1 cellular context compared by ENCODE assay signal in the genomic region with DNA sequence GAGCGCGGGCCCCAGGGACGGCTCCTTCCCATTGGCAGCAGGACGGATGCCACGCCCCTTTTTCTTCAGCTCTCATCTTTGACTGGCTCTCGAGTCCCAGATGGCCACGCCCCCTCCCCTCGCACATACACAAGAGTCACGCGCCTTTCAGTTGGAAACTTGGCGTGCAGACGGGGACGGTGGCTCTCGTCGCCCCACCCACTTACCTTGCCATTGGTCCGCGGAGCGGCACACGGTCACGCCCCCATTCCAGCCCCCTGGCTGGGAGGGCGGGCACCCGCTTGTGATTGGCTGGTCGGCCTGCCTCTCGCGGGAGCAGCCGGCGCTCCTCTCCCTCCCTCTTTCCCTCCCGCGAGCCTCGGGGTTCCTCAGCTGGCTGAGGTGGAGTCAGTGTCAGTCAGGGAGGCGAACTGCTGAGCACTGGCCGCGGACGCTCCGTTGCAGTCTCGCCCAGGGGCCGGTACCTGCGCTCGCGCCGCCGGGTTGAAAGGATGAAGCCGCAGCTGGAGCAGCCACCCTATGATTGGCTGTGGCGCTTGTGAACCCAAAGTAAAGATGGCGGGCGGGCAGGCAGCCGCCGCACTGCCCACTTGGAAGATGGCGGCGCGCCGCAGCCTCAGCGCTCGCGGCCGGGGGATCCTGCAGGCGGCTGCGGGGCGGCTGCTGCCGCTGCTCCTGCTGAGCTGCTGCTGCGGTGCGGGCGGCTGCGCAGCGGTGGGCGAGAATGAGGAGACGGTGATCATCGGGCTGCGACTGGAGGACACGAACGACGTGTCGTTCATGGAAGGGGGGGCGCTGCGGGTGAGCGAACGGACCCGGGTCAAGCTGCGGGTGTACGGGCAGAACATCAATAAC.
TF ChIP-seq lines count a peak whose summit lies in the region.

A gene (plus strand): TSS at position 333 of the 855 bp plus-strand sequence. CDS start 187 bp downstream, at position 520.

TF ChIP-seq in K562, 482 proteins besides CTCF, POLR2A, EP300 and RAD21 (continued from another document and continues in another):
- TF ChIP-seq ZNF311 (CRISPR knock-in tag; IDR thresholded peaks at IDR 0.05) (no peak), CSDE1 (IDR thresholded peaks at IDR 0.05) (no peak; a peak in 1 of 4 replicates), HMG20A (CRISPR knock-in tag; conservative IDR thresholded peaks at IDR 0.05) (no peak), SMARCC2 (IDR thresholded peaks at IDR 0.05; ENCODE audit: low read depth) (no peak), FOXK2 (conservative IDR thresholded peaks at IDR 0.05 in 1 of 2, IDR thresholded peaks at IDR 0.05 in 1 of 2; ENCODE audit: low read depth in 2 of 2) (peak; percentile 98 to 99), KLF6 (CRISPR knock-in tag; IDR thresholded peaks at IDR 0.05; ENCODE audit: borderline replicate concordance) (no peak), BRF1 (IDR thresholded peaks at IDR 0.05; ENCODE audit: borderline replicate concordance, extremely low read depth, insufficient read length) (no peak), ZNF316 (IDR thresholded peaks at IDR 0.05) (no peak), SNIP1 (IDR thresholded peaks at IDR 0.05; ENCODE audit: low read depth) (no peak), RBM15 (IDR thresholded peaks at IDR 0.05; ENCODE audit: insufficient read depth, low read length) (no peak), ZNF212 (CRISPR knock-in tag; IDR thresholded peaks at IDR 0.05) (no peak), SP2 (IDR thresholded peaks at IDR 0.05; ENCODE audit: extremely low read depth, low read depth, low read length, poor library complexity, severe bottlenecking) (peak; percentile 48), SAFB (IDR thresholded peaks at IDR 0.05; ENCODE audit: borderline replicate concordance, low read depth, low read length) (no peak), TAF7 (tag; IDR thresholded peaks at IDR 0.05) (peak; percentile 29; the same call in 1 of the 2 replicates), U2AF2 (optimal IDR thresholded peaks at IDR 0.05; ENCODE audit: low read depth, low read length) (no peak), RBM25 (IDR thresholded peaks at IDR 0.05; ENCODE audit: low read depth, low read length, severe bottlenecking) (peak; percentile 92), TBP (optimal IDR thresholded peaks at IDR 0.05; ENCODE audit: low read depth, low read length) (peak; percentile 84), NCOA1 (IDR thresholded peaks at IDR 0.05; ENCODE audit: low read depth) (no peak), MBD2 (IDR thresholded peaks at IDR 0.05; ENCODE audit: borderline replicate concordance, low read depth) (peak; percentile 87), POLR2AphosphoS5 (IDR thresholded peaks at IDR 0.05; ENCODE audit: control insufficient read depth, insufficient read depth, low read depth, low read length) (peak; percentile 44; the same call in 1 of the 2 replicates), CBX3 (IDR thresholded peaks at IDR 0.05; ENCODE audit: borderline replicate concordance in 1 of 2, low read length in 2 of 2) (no peak), CHD1 (IDR thresholded peaks at IDR 0.05; ENCODE audit: low read length) (no peak), NFXL1 (CRISPR knock-in tag; IDR thresholded peaks at IDR 0.05) (no peak)
- TF ChIP-seq, protein P1, sequence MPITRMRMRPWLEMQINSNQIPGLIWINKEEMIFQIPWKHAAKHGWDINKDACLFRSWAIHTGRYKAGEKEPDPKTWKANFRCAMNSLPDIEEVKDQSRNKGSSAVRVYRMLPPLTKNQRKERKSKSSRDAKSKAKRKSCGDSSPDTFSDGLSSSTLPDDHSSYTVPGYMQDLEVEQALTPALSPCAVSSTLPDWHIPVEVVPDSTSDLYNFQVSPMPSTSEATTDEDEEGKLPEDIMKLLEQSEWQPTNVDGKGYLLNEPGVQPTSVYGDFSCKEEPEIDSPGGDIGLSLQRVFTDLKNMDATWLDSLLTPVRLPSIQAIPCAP (CRISPR knock-in tag; IDR thresholded peaks at IDR 0.05; ENCODE audit: borderline replicate concordance): no peak
- TF ChIP-seq, protein P2, sequence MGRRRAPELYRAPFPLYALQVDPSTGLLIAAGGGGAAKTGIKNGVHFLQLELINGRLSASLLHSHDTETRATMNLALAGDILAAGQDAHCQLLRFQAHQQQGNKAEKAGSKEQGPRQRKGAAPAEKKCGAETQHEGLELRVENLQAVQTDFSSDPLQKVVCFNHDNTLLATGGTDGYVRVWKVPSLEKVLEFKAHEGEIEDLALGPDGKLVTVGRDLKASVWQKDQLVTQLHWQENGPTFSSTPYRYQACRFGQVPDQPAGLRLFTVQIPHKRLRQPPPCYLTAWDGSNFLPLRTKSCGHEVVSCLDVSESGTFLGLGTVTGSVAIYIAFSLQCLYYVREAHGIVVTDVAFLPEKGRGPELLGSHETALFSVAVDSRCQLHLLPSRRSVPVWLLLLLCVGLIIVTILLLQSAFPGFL (CRISPR knock-in tag; IDR thresholded peaks at IDR 0.05): no peak
- TF ChIP-seq, protein P3, sequence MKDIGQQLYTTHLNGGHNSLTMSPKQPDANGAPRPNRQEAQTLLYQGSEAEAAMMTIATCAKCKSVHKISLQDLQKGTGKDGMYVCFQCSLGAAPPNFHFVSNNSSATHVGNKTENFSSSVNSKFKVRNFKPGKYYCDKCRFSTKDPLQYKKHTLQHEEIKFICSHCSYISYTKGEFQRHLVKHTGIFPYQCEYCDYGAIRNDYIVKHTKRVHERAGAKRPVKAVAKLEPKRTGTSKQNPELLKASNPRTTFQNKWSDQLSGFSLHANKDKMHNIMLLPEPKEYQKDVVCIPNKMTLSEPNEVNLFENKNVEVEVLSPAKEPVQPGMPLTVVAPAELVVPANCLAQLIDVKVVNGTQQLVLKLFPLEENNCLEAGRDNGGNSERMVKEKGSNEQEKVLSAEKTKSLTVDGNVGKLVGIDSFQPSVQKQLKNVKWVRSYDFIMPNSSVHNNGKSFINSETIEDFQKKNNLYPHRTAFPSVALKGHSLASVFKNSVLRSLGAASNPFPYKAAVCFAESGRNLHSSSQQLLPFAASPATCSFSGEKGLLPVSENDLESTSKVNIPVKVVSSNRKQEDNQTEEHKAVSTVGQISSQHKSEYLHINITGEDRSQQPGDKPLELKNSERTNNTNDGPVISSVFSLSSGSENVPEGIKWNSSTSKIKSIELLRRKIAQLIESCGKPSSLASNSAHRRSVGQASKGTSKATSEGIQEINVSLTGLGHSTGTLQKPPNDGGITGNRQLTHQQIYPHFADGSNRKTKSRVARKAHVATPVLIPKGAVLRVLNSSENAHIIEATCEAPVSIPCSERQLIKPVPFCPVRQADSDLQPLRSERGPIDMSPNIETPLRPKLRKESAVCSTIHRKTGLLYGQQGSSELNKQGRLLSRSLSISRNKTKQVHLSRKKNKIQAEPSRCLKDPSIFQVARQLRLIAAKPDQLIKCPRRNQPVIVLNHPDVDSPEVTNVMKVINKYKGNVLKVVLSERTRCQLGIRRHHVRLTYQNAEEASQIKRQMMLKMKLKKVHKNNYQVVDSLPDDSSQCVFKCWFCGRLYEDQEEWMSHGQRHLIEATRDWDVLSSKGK (CRISPR knock-in tag; IDR thresholded peaks at IDR 0.05): no peak
- TF ChIP-seq, protein P4, sequence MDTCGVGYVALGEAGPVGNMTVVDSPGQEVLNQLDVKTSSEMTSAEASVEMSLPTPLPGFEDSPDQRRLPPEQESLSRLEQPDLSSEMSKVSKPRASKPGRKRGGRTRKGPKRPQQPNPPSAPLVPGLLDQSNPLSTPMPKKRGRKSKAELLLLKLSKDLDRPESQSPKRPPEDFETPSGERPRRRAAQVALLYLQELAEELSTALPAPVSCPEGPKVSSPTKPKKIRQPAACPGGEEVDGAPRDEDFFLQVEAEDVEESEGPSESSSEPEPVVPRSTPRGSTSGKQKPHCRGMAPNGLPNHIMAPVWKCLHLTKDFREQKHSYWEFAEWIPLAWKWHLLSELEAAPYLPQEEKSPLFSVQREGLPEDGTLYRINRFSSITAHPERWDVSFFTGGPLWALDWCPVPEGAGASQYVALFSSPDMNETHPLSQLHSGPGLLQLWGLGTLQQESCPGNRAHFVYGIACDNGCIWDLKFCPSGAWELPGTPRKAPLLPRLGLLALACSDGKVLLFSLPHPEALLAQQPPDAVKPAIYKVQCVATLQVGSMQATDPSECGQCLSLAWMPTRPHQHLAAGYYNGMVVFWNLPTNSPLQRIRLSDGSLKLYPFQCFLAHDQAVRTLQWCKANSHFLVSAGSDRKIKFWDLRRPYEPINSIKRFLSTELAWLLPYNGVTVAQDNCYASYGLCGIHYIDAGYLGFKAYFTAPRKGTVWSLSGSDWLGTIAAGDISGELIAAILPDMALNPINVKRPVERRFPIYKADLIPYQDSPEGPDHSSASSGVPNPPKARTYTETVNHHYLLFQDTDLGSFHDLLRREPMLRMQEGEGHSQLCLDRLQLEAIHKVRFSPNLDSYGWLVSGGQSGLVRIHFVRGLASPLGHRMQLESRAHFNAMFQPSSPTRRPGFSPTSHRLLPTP (IDR thresholded peaks at IDR 0.05; ENCODE audit: borderline replicate concordance, extremely low read depth, insufficient read length): no peak
- TF ChIP-seq, protein P5, sequence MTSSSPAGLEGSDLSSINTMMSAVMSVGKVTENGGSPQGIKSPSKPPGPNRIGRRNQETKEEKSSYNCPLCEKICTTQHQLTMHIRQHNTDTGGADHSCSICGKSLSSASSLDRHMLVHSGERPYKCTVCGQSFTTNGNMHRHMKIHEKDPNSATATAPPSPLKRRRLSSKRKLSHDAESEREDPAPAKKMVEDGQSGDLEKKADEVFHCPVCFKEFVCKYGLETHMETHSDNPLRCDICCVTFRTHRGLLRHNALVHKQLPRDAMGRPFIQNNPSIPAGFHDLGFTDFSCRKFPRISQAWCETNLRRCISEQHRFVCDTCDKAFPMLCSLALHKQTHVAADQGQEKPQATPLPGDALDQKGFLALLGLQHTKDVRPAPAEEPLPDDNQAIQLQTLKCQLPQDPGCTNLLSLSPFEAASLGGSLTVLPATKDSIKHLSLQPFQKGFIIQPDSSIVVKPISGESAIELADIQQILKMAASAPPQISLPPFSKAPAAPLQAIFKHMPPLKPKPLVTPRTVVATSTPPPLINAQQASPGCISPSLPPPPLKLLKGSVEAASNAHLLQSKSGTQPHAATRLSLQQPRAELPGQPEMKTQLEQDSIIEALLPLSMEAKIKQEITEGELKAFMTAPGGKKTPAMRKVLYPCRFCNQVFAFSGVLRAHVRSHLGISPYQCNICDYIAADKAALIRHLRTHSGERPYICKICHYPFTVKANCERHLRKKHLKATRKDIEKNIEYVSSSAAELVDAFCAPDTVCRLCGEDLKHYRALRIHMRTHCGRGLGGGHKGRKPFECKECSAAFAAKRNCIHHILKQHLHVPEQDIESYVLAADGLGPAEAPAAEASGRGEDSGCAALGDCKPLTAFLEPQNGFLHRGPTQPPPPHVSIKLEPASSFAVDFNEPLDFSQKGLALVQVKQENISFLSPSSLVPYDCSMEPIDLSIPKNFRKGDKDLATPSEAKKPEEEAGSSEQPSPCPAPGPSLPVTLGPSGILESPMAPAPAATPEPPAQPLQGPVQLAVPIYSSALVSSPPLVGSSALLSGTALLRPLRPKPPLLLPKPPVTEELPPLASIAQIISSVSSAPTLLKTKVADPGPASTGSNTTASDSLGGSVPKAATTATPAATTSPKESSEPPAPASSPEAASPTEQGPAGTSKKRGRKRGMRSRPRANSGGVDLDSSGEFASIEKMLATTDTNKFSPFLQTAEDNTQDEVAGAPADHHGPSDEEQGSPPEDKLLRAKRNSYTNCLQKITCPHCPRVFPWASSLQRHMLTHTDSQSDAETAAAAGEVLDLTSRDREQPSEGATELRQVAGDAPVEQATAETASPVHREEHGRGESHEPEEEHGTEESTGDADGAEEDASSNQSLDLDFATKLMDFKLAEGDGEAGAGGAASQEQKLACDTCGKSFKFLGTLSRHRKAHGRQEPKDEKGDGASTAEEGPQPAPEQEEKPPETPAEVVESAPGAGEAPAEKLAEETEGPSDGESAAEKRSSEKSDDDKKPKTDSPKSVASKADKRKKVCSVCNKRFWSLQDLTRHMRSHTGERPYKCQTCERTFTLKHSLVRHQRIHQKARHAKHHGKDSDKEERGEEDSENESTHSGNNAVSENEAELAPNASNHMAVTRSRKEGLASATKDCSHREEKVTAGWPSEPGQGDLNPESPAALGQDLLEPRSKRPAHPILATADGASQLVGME (CRISPR knock-in tag; IDR thresholded peaks at IDR 0.05): no peak
- TF ChIP-seq, protein P6, sequence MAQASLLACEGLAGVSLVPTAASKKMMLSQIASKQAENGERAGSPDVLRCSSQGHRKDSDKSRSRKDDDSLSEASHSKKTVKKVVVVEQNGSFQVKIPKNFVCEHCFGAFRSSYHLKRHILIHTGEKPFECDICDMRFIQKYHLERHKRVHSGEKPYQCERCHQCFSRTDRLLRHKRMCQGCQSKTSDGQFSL (CRISPR knock-in tag; IDR thresholded peaks at IDR 0.05): peak; percentile 72; the same call in 1 of the 2 replicates
- TF ChIP-seq, protein P6 (tag; IDR thresholded peaks at IDR 0.05): peak in 1 of 2 experiments; percentile 58; a peak in 1 of 4 replicates
- TF ChIP-seq, protein P7, sequence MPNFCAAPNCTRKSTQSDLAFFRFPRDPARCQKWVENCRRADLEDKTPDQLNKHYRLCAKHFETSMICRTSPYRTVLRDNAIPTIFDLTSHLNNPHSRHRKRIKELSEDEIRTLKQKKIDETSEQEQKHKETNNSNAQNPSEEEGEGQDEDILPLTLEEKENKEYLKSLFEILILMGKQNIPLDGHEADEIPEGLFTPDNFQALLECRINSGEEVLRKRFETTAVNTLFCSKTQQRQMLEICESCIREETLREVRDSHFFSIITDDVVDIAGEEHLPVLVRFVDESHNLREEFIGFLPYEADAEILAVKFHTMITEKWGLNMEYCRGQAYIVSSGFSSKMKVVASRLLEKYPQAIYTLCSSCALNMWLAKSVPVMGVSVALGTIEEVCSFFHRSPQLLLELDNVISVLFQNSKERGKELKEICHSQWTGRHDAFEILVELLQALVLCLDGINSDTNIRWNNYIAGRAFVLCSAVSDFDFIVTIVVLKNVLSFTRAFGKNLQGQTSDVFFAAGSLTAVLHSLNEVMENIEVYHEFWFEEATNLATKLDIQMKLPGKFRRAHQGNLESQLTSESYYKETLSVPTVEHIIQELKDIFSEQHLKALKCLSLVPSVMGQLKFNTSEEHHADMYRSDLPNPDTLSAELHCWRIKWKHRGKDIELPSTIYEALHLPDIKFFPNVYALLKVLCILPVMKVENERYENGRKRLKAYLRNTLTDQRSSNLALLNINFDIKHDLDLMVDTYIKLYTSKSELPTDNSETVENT (CRISPR knock-in tag; IDR thresholded peaks at IDR 0.05): peak; percentile 9; the same call in 1 of the 2 replicates
- TF ChIP-seq, protein P8, sequence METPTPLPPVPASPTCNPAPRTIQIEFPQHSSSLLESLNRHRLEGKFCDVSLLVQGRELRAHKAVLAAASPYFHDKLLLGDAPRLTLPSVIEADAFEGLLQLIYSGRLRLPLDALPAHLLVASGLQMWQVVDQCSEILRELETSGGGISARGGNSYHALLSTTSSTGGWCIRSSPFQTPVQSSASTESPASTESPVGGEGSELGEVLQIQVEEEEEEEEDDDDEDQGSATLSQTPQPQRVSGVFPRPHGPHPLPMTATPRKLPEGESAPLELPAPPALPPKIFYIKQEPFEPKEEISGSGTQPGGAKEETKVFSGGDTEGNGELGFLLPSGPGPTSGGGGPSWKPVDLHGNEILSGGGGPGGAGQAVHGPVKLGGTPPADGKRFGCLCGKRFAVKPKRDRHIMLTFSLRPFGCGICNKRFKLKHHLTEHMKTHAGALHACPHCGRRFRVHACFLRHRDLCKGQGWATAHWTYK (CRISPR knock-in tag; IDR thresholded peaks at IDR 0.05): no peak
